ENCODE assay signal across 25 cellular contexts in the genomic region with DNA sequence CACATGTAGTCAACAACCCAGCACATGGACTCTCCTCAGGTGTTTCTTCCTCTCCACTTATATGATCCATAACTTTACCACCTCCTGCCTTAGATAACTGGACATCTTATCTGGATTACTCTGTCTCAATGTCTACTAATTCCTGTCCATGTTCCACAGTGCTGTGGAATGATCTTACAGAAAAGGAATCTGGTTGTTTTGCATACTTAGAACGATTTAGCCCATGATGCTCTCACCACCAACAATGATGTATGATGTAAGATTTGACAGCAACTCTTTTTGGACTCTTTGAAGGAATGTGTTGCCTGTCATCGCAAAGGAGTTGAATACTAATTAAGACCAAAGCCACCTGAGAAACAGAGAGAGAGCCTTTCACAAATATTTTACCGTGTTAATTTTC. TPM values are rescaled to one million over a fixed set of nuclear protein-coding genes. Genes with fewer than 3 reads are reported as not detected.
DNase-seq lines count a peak whose midpoint lies in the region; ATAC-seq and TF ChIP-seq lines count a peak whose summit lies in the region.
"Had no signal": no experiment of that assay in that cellular context is flagged by ENCODE, and none has a peak within 500 bp of the region (broad histone marks: within the 10 kb centered on the region; RNA-seq: fewer than 3 reads in every experiment).

No MANE protein-coding gene starts in this region.

- POLR2A ChIA-PET in naive thymus-derived CD8-positive, alpha-beta T cell (lab: Charles Lee): no interaction called here

- H3K4me3 Mint-ChIP-seq in naive thymus-derived CD8-positive, alpha-beta T cell: no peak overlapping the region
- H3K4me3 Mint-ChIP-seq: CD4-positive, alpha-beta T cell; GM23338 had no signal

- ATAC-seq in naive thymus-derived CD8-positive, alpha-beta T cell: no peak
- no peak for ATAC-seq in gastroesophageal sphincter
- ATAC-seq: GM23338, HCT116 had no signal

- H3K9me3 Mint-ChIP-seq in naive thymus-derived CD8-positive, alpha-beta T cell: peaks cover 0 to 6% (median 0%) of the 10 kb centered on the region in 9 donors
- H3K9me3 Mint-ChIP-seq: CD4-positive, alpha-beta T cell; GM23338 had no signal

- peak; percentile 8 for DNase-seq in AG20443 (ENCODE audit: low spot score)
- DNase-seq in NCI-H226: peak; percentile 72
- peak; percentile 31 for DNase-seq in epithelial cell of proximal tubule (ENCODE audit: low read depth)
- DNase-seq in non-pigmented ciliary epithelial cell (ENCODE audit: low read depth): peak; percentile 2
- no peak for DNase-seq in naive thymus-derived CD8-positive, alpha-beta T cell
- DNase-seq in GM03348 (ENCODE audit: low spot score): no peak
- DNase-seq in activated CD4-positive, CD25-positive, alpha-beta regulatory T cell (lab: John Stamatoyannopoulos, UW): no peak
- DNase-seq: Caco-2; CD4-positive, alpha-beta T cell; DMS153; GF-D8; KG1; NCI-H1048; NCI-H1436; NCI-H1930; NCI-H345; NCI-H526; PC-9; SIG-M5 had no signal

- no peak for TF ChIP-seq POLR2A in gastroesophageal sphincter (IDR thresholded peaks at IDR 0.05)

- H3K36me3 ChIP-seq in gastroesophageal sphincter: no peaks in the 10 kb centered on the region

- H3K4me1 ChIP-seq in gastroesophageal sphincter: no peaks in the 10 kb centered on the region
- H3K4me1 ChIP-seq: Caco-2 had no signal

- no peaks in the 10 kb centered on the region for H3K36me3 Mint-ChIP-seq in naive thymus-derived CD8-positive, alpha-beta T cell

- H3K4me1 Mint-ChIP-seq in naive thymus-derived CD8-positive, alpha-beta T cell: no peaks in the 10 kb centered on the region

- TF ChIP-seq EP300 in gastroesophageal sphincter (IDR thresholded peaks at IDR 0.05): no peak

- H3K27me3 Mint-ChIP-seq in naive thymus-derived CD8-positive, alpha-beta T cell: no peaks in the 10 kb centered on the region
- H3K27me3 Mint-ChIP-seq: CD4-positive, alpha-beta T cell had no signal

- H3K9me3 ChIP-seq in gastroesophageal sphincter: no peaks in the 10 kb centered on the region
- H3K9me3 ChIP-seq: Caco-2 had no signal

- H3K27ac Mint-ChIP-seq in naive thymus-derived CD8-positive, alpha-beta T cell: no peak overlapping the region
- H3K27ac Mint-ChIP-seq: CD4-positive, alpha-beta T cell; GM23338 had no signal

- no peak for TF ChIP-seq CTCF in epithelial cell of proximal tubule (conservative IDR thresholded peaks at IDR 0.05; ENCODE audit: low read depth, low read length)
- no peak for TF ChIP-seq CTCF in gastroesophageal sphincter (IDR thresholded peaks at IDR 0.05)

- H3K4me3 ChIP-seq in epithelial cell of proximal tubule (ENCODE audit: low read depth, low read length) (no peak overlapping the region), gastroesophageal sphincter (no peak overlapping the region)
- H3K4me3 ChIP-seq: GM23338, PC-9 had no signal

- WGBS in gastroesophageal sphincter (ENCODE audit: low coverage in 1 of 2), 2 donors: 58 to 74% methylated on average over 2 to 3 of the region's 3 CpGs

- H3K27ac ChIP-seq in gastroesophageal sphincter: no peak overlapping the region
- H3K27ac ChIP-seq: PC-9, RWPE1 had no signal

- no peaks in the 10 kb centered on the region for H3K27me3 ChIP-seq in gastroesophageal sphincter

RNA-seq across cellular contexts. Expression of a gene that starts 37.6 kb away (rescaled TPM):
- total RNA-seq in epithelial cell of proximal tubule: not detected in 2 replicates
- total RNA-seq in naive thymus-derived CD8-positive, alpha-beta T cell: not detected
- polyA plus RNA-seq in naive thymus-derived CD8-positive, alpha-beta T cell: not detected
- total RNA-seq in gastroesophageal sphincter: 1 to 10 TPM in 2 of 4 donors, under 1 TPM in 1, not detected in 1; 0.16 to 1.3 (median 1.1) TPM
- total RNA-seq: A172, Caco-2, PC-9 had no signal
- polyA plus RNA-seq: BJ had no signal

Comparison
In these comparisons a context has a peak if more than half of its experiments do, and no peak if none do; other contexts are left out.
1. DNase-seq: peak in AG20443 (single experiment), NCI-H226 (single experiment), epithelial cell of proximal tubule (single experiment) and non-pigmented ciliary epithelial cell (single experiment); none in naive thymus-derived CD8-positive, alpha-beta T cell (0 of 10), GM03348 (single experiment) and activated CD4-positive, CD25-positive, alpha-beta regulatory T cell (0 of 4).